ENCODE assay signal across 16 cellular contexts in the genomic region with DNA sequence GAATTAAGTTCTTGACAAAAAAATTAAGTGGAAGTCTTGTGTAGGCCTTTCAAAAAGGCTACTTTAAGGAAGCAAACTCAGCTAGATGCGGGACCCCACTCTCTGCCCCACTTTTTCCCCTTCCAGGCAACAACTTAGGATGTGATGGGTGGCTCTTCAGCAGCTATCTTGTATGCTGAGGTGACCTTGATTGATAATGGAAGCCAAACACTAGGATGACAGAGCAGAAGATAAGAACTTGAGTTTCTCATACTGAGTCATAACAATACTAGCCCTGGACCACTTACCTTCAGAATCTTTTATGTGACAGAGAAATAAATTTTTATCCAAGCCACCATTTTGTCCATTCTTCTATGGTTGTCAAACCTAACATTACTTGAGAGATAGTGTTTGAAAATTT. TPM values are rescaled to one million over a fixed set of nuclear protein-coding genes. Genes with fewer than 3 reads are reported as not detected.
DNase-seq lines count a peak whose midpoint lies in the region; ATAC-seq, FAIRE-seq and TF ChIP-seq lines count a peak whose summit lies in the region.
"Had no signal": no experiment of that assay in that cellular context is flagged by ENCODE, and none has a peak within 500 bp of the region (broad histone marks: within the 10 kb centered on the region; RNA-seq: fewer than 3 reads in every experiment).

No MANE protein-coding gene starts in this region.

- no peak for TF ChIP-seq RAD21 in K562 (CRISPR knock-in tag; conservative IDR thresholded peaks at IDR 0.05 in 1 of 2, IDR thresholded peaks at IDR 0.05 in 1 of 2)

- no peaks in the 10 kb centered on the region for H3K27me3 ChIP-seq in K562 (ENCODE audit: control insufficient read depth in 2 of 2, insufficient read depth in 2 of 2, low read length in 2 of 2)
- H3K27me3 ChIP-seq: BLaER1 had no signal

- 0 out of 2 replicates have a peak, but pooled peaks cover 3% of the 10 kb centered on the region for H4K20me1 ChIP-seq in K562 (replicated peaks; ENCODE audit: control insufficient read depth, insufficient read depth, low read length)

- H3K79me2 ChIP-seq in K562 (ENCODE audit: control insufficient read depth, insufficient read depth, low read length), result peaks cover 100% of the 10 kb centered on the region

- no peak for FAIRE-seq in K562 (lab: Jason Lieb, UNC)
- FAIRE-seq: GM12892, H54 had no signal

- TF ChIP-seq CTCF in K562 (IDR thresholded peaks at IDR 0.05 in 2 of 3, conservative IDR thresholded peaks at IDR 0.05 in 1 of 3; ENCODE audit: insufficient read depth in 2 of 3, low read depth in 1 of 3, low read length in 3 of 3), result no peak

- peaks cover 57% of the 10 kb centered on the region for H3K36me3 Mint-ChIP-seq in activated naive CD4-positive, alpha-beta T cell treated with anti-CD3 and anti-CD28 coated beads for 36 hours (ENCODE audit: low read depth)
- peaks cover 65% of the 10 kb centered on the region for H3K36me3 Mint-ChIP-seq in activated CD4-positive, alpha-beta T cell treated with anti-CD3 and anti-CD28 coated beads, Interleukin-2, amount 10 ng/mL, durations not matched to agents 24 days and 14 days (ENCODE audit: low read depth)

- H3K9me1 ChIP-seq in K562 (ENCODE audit: control insufficient read depth, insufficient read depth, low read length), result no peaks in the 10 kb centered on the region

- no peak for TF ChIP-seq POLR2A in K562 (conservative IDR thresholded peaks at IDR 0.05)

- intact Hi-C loops in activated naive CD4-positive, alpha-beta T cell treated with anti-CD3 and anti-CD28 coated beads for 36 hours (cut with micrococcal nuclease), result no loop called here
- intact Hi-C loops in K562 (cut with micrococcal nuclease), result no loop called here
- intact Hi-C loops in activated CD4-positive, alpha-beta T cell treated with anti-CD3 and anti-CD28 coated beads, Interleukin-2, amount 10 ng/mL, durations not matched to agents 24 days and 14 days (cut with micrococcal nuclease), result no loop called here

- H3K9me3 Mint-ChIP-seq in activated naive CD4-positive, alpha-beta T cell treated with anti-CD3 and anti-CD28 coated beads for 36 hours, result no peaks in the 10 kb centered on the region
- H3K9me3 Mint-ChIP-seq in activated CD4-positive, alpha-beta T cell treated with anti-CD3 and anti-CD28 coated beads, Interleukin-2, amount 10 ng/mL, durations not matched to agents 24 days and 14 days, result peaks cover 3% of the 10 kb centered on the region
- H3K9me3 Mint-ChIP-seq: CD8-positive, alpha-beta memory T cell had no signal

- CTCF ChIA-PET in activated naive CD4-positive, alpha-beta T cell treated with anti-CD3 and anti-CD28 coated beads for 36 hours (lab: Charles Lee), result interaction anchor here (0.6 kb wide), 1 partner anchor 68 kb away, joined by 3 read pairs; no protein-coding TSS in a partner anchor
- CTCF ChIA-PET in K562 (lab: Yijun Ruan, JAX; ENCODE audit: low intra/inter-chr PET ratio), result no interaction called here

- peaks cover 49% of the 10 kb centered on the region for H3K4me1 Mint-ChIP-seq in activated naive CD4-positive, alpha-beta T cell treated with anti-CD3 and anti-CD28 coated beads for 36 hours (ENCODE audit: low read depth)
- H3K4me1 Mint-ChIP-seq in activated CD4-positive, alpha-beta T cell treated with anti-CD3 and anti-CD28 coated beads, Interleukin-2, amount 10 ng/mL, durations not matched to agents 24 days and 14 days, result peaks cover 20% of the 10 kb centered on the region

- no peak overlapping the region for H3K9ac ChIP-seq in K562 (ENCODE audit: insufficient read depth in 1 of 2, low read depth in 2 of 2, low read length in 2 of 2)
- H3K9ac ChIP-seq: BLaER1, GM23248 had no signal

- no TSS peak for BruUV-seq in K562 (replicated peaks; lab: Mats Ljungman, UMichigan)

- peaks cover 73% of the 10 kb centered on the region for H3K36me3 ChIP-seq in K562 (ENCODE audit: control insufficient read depth, insufficient read depth, low read length)

- 90% methylated on average over 1 of the region's 1 CpG for WGBS in K562 (ENCODE audit: insufficient coverage, low coverage, missing lambda C conversion rate)

- H3K4me3 ChIP-seq in K562, result no peak overlapping the region
- H3K4me3 ChIP-seq: BLaER1, GM23248 had no signal

- in situ Hi-C loops in K562 (cut with MboI), result no loop called here

- ATAC-seq in GM18502 (IDR thresholded peaks at IDR 0.05; ENCODE audit: poor library complexity, unreplicated experiment), result peak; percentile 61
- ATAC-seq in HG03469 (IDR thresholded peaks at IDR 0.05; ENCODE audit: unreplicated experiment), result peak; percentile 40
- no peak for ATAC-seq in K562
- ATAC-seq in GM21515 (IDR thresholded peaks at IDR 0.05; ENCODE audit: unreplicated experiment), result no peak

- H3K9me3 ChIP-seq in K562 (replicated peaks; ENCODE audit: control insufficient read depth, insufficient read depth, low read depth, low read length), result no peaks in the 10 kb centered on the region

- DNase-seq in activated naive CD4-positive, alpha-beta T cell treated with anti-CD3 and anti-CD28 coated beads for 36 hours, result no peak
- no peak for DNase-seq in activated naive CD4-positive, alpha-beta T cell treated with anti-CD3 and anti-CD28 coated beads, Interleukin-2, amount 50 U/mL, for 16 hours
- DNase-seq in K562 (ENCODE audit: extremely low read depth in 1 of 4, low spot score in 3 of 4), result peak in 2 of 4 experiments; percentile 15 to 41
- DNase-seq in activated CD4-positive, alpha-beta T cell treated with anti-CD3 and anti-CD28 coated beads, Interleukin-2, amount 10 ng/mL, durations not matched to agents 24 days and 14 days, result no peak
- DNase-seq in medulla oblongata (ENCODE audit: extremely low spot score), result no peak
- DNase-seq: 8988T; AML-193; CD8-positive, alpha-beta memory T cell; DMS53; GM23248 had no signal

- H3K27me3 Mint-ChIP-seq in activated naive CD4-positive, alpha-beta T cell treated with anti-CD3 and anti-CD28 coated beads for 36 hours (ENCODE audit: low read depth), result no peaks in the 10 kb centered on the region
- no peaks in the 10 kb centered on the region for H3K27me3 Mint-ChIP-seq in activated CD4-positive, alpha-beta T cell treated with anti-CD3 and anti-CD28 coated beads, Interleukin-2, amount 10 ng/mL, durations not matched to agents 24 days and 14 days
- H3K27me3 Mint-ChIP-seq: CD8-positive, alpha-beta memory T cell had no signal

- no peak overlapping the region for H3K4me3 Mint-ChIP-seq in activated naive CD4-positive, alpha-beta T cell treated with anti-CD3 and anti-CD28 coated beads for 36 hours
- no peak overlapping the region for H3K4me3 Mint-ChIP-seq in activated CD4-positive, alpha-beta T cell treated with anti-CD3 and anti-CD28 coated beads, Interleukin-2, amount 10 ng/mL, durations not matched to agents 24 days and 14 days
- H3K4me3 Mint-ChIP-seq: CD8-positive, alpha-beta memory T cell had no signal

- peaks cover 10 to 30% of the 10 kb centered on the region in 2 experiments; a peak in 4 of 5 replicates for H3K4me1 ChIP-seq in K562 (replicated peaks in 1 of 2; ENCODE audit: control insufficient read depth in 2 of 2, insufficient read depth in 2 of 2, low read length in 2 of 2)
- H3K4me1 ChIP-seq: BLaER1 had no signal

- POLR2A ChIA-PET in K562 (lab: Yijun Ruan, JAX), result no interaction called here

- no peak overlapping the region for H3K4me2 ChIP-seq in K562 (ENCODE audit: insufficient read depth, low read length)
- H3K4me2 ChIP-seq: BLaER1 had no signal

- H3K27ac ChIP-seq in K562 (ENCODE audit: extremely low read depth, low read depth, low read length), result no peak overlapping the region
- H3K27ac ChIP-seq: BLaER1, GM23248 had no signal

- TF ChIP-seq EP300 in K562 (IDR thresholded peaks at IDR 0.05; ENCODE audit: low read length), result no peak

- peak overlapping the region; percentile 39 for H3K27ac Mint-ChIP-seq in activated naive CD4-positive, alpha-beta T cell treated with anti-CD3 and anti-CD28 coated beads for 36 hours
- no peak overlapping the region for H3K27ac Mint-ChIP-seq in activated CD4-positive, alpha-beta T cell treated with anti-CD3 and anti-CD28 coated beads, Interleukin-2, amount 10 ng/mL, durations not matched to agents 24 days and 14 days

- H2AFZ ChIP-seq in K562 (ENCODE audit: low read depth, low read length), result no peak overlapping the region
- H2AFZ ChIP-seq: GM23248 had no signal

RNA-seq across cellular contexts. Expression of a gene that starts 16.1 kb away (rescaled TPM):
- total RNA-seq in activated naive CD4-positive, alpha-beta T cell treated with anti-CD3 and anti-CD28 coated beads for 36 hours, result 10 to 100 TPM; 46.6 to 55.7 TPM
- 50.4 and 117 TPM in 2 replicates for total RNA-seq in K562 (2011; cell fraction: chromatin; rRNA removed; ENCODE audit: low replicate concordance)
- 19.3 and 30.0 TPM in 2 replicates for total RNA-seq in K562 (2011; cell fraction: nucleolus; rRNA removed)
- 62.3 and 77.0 TPM in 2 replicates for total RNA-seq in K562 (2011; cell fraction: nucleoplasm; rRNA removed)
- 189 and 206 TPM in 2 replicates for total RNA-seq in K562 (2014; rRNA removed)
- total RNA-seq in K562 (2014; rRNA removed; fragmentation: Illumina TruSeq; extraction: Trizol), result 217 and 246 TPM in 2 replicates
- 170 and 178 TPM in 2 replicates for total RNA-seq in K562 (2015; rRNA removed; fragmentation: Illumina TruSeq; extraction: Trizol)
- total RNA-seq in K562 (2021), result 121 and 134 TPM in 2 replicates
- polyA plus RNA-seq in K562 (2011; rRNA removed), result 144 and 233 TPM in 2 replicates
- 29.7 and 71.9 TPM in 2 replicates for polyA plus RNA-seq in K562 (2011; cell fraction: cytosol; rRNA removed)
- 20.8 and 35.1 TPM in 2 replicates for polyA plus RNA-seq in K562 (2011; cell fraction: nucleus; rRNA removed)
- polyA plus RNA-seq in K562 (2012), result 84.4 and 141 TPM in 2 replicates
- 218 and 276 TPM in 2 replicates for polyA plus RNA-seq in K562 (2014; fragmentation: Illumina TruSeq; extraction: Trizol)
- 100 to 1,000 TPM; 423 to 476 TPM for polyA plus RNA-seq in K562 (2014; fragmentation: Nextera tagmentation; extraction: Ambion mirVana)
- 219 and 232 TPM in 2 replicates for polyA plus RNA-seq in K562 (2014; rRNA removed)
- polyA minus RNA-seq in K562 (2011; rRNA and poly(A)+ RNA removed), result 144 and 152 TPM in 2 replicates
- 32.6 and 52.1 TPM in 2 replicates for polyA minus RNA-seq in K562 (2011; cell fraction: cytosol; rRNA and poly(A)+ RNA removed)
- 60.0 and 103 TPM in 2 replicates for polyA minus RNA-seq in K562 (2011; cell fraction: nucleus; rRNA and poly(A)+ RNA removed)
- total RNA-seq in activated CD4-positive, alpha-beta T cell treated with anti-CD3 and anti-CD28 coated beads, Interleukin-2, amount 10 ng/mL, durations not matched to agents 24 days and 14 days, result 73.9 and 76.1 TPM in 2 replicates

RNA-seq across cellular contexts. Expression of a gene that starts 16.9 kb away (rescaled TPM):
- under 1 TPM; 0.76 to 0.99 TPM for total RNA-seq in activated naive CD4-positive, alpha-beta T cell treated with anti-CD3 and anti-CD28 coated beads for 36 hours
- 5.4 and 9.8 TPM in 2 replicates for total RNA-seq in K562 (2011; cell fraction: chromatin; rRNA removed; ENCODE audit: low replicate concordance)
- 6.3 and 10.8 TPM in 2 replicates for total RNA-seq in K562 (2011; cell fraction: nucleolus; rRNA removed)
- 12.2 and 14.2 TPM in 2 replicates for total RNA-seq in K562 (2011; cell fraction: nucleoplasm; rRNA removed)
- total RNA-seq in K562 (2014; rRNA removed), result 1.6 and 2.2 TPM in 2 replicates
- total RNA-seq in K562 (2014; rRNA removed; fragmentation: Illumina TruSeq; extraction: Trizol), result 3.5 and 4.3 TPM in 2 replicates
- total RNA-seq in K562 (2015; rRNA removed; fragmentation: Illumina TruSeq; extraction: Trizol), result 1.7 TPM in 2 replicates
- total RNA-seq in K562 (2021), result 2.2 and 2.8 TPM in 2 replicates
- polyA plus RNA-seq in K562 (2011; rRNA removed), result 3.9 and 8.9 TPM in 2 replicates
- 0.94 and 1.4 TPM in 2 replicates for polyA plus RNA-seq in K562 (2011; cell fraction: cytosol; rRNA removed)
- 0.94 and 1.00 TPM in 2 replicates for polyA plus RNA-seq in K562 (2011; cell fraction: nucleus; rRNA removed)
- 2.3 and 2.5 TPM in 2 replicates for polyA plus RNA-seq in K562 (2012)
- polyA plus RNA-seq in K562 (2014; fragmentation: Illumina TruSeq; extraction: Trizol), result 2.4 and 3.8 TPM in 2 replicates
- polyA plus RNA-seq in K562 (2014; fragmentation: Nextera tagmentation; extraction: Ambion mirVana), result 1 to 10 TPM; 9.5 to 9.9 TPM
- polyA plus RNA-seq in K562 (2014; rRNA removed), result 1.6 and 1.9 TPM in 2 replicates
- polyA minus RNA-seq in K562 (2011; rRNA and poly(A)+ RNA removed), result 2.9 and 4.8 TPM in 2 replicates
- polyA minus RNA-seq in K562 (2011; cell fraction: cytosol; rRNA and poly(A)+ RNA removed), result 2.4 and 2.6 TPM in 2 replicates
- 4.0 and 6.8 TPM in 2 replicates for polyA minus RNA-seq in K562 (2011; cell fraction: nucleus; rRNA and poly(A)+ RNA removed)
- total RNA-seq in activated CD4-positive, alpha-beta T cell treated with anti-CD3 and anti-CD28 coated beads, Interleukin-2, amount 10 ng/mL, durations not matched to agents 24 days and 14 days, result 0.49 and 0.57 TPM in 2 replicates

Comparison
In these comparisons a context has a peak if more than half of its experiments do, and no peak if none do; other contexts are left out.
1. ATAC-seq: peak in GM18502 (single experiment) and HG03469 (single experiment); none in K562 (single experiment) and GM21515 (single experiment).